ENCODE assay signal across 8 cellular contexts in the genomic region with DNA sequence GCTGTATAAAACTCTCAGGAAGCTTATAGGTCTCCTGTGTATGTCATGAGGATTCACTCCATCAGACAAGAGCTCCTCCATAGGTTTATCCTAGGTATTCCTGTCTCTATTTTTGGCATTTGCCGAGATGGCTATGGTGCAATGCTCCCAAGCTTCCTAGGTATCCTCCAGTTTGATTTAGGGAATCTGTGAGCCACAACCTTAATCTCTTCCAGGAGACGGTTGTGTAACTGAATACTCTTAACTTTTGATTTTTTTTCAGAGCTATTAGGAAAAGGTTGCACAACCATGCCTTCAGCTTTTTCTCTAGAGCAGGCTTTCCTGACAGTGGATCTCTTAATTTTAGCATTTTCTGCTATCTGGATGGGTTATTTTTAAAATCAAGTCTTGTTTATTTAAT.
"Had no signal": no experiment of that assay in that cellular context is flagged by ENCODE, and none has a peak within 500 bp of the region (broad histone marks: within the 10 kb centered on the region; RNA-seq: fewer than 3 reads in every experiment).

No MANE protein-coding gene starts in this region.

- H3K27ac ChIP-seq: GM23248 had no signal

- H3K36me3 ChIP-seq: HAP-1 had no signal

- H3K4me1 ChIP-seq: HAP-1 had no signal

- H3K4me3 Mint-ChIP-seq: HFFc6 had no signal

- DNase-seq: GM23248, GOT3, H7, HFFc6, IMR-90 had no signal

- ATAC-seq: HCT116, K562 had no signal

- H3K4me3 ChIP-seq: GM23248, HAP-1, K562 had no signal

- H3K27ac Mint-ChIP-seq: HFFc6 had no signal
